8 cellular contexts compared by ENCODE assay signal in the genomic region with DNA sequence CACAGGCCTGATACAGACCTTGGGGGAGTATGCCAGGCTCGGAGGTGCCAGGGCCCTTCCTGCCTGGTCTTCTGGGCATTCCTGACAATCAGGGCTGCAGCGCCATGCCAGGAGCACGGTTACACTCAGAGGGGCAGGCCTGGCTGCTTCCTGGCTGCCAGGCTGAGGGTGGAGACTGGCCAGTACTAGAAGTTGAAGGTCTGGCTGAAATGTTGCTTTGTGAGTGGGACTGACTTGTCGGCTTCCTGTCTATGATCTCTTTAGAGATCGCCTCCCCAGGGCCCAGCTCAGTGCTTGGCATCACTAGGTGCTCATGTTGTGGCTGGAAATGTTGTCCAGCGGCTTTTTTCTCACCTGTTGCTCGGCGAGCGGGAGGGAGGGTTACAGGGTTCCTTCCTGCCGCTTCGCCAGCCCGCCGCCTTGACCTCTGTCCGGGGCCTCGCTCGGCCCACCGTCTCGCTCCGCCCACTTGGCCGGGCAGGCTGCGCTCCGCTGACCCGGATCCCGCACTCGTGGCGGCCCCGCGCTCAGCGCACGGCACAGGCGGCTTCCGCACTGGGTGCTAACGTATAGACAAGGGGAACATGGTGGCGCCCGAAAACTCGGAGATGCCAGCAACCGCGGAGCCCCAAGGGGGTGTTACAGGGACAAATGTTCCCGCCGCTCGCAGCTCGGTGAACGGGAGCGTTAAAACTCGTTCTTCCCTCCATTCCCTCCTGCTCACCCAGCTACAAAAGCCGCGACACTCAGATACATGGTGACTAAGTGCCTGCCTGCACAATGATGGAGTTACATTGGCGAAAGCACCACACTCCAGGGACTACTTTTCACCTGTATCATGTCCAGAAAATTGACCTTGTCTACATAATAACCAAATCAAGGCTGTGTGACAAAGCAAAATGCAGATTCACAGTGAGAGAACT. TPM values are rescaled to one million over a fixed set of nuclear protein-coding genes. Genes with fewer than 3 reads are reported as not detected.
A peak's percentile ranks its signal among the peaks of the same experiment; 100 is the strongest.
DNase-seq lines count a peak whose midpoint lies in the region; ATAC-seq and TF ChIP-seq lines count a peak whose summit lies in the region.

No MANE protein-coding gene starts in this region.

- H3K27me3 ChIP-seq in PC-3 (ENCODE audit: low read length): no peaks in the 10 kb centered on the region
- H3K27me3 ChIP-seq in esophagus squamous epithelium: no peaks in the 10 kb centered on the region

- CTCF ChIA-PET in PC-3 (lab: Charles Lee): no interaction called here

- no peak overlapping the region for H3K27ac Mint-ChIP-seq in neural crest cell (ENCODE audit: unreplicated experiment)

- H3K9me3 Mint-ChIP-seq in neural crest cell: no peaks in the 10 kb centered on the region

- ATAC-seq in PC-3 (peak; percentile 42), HG03378 (IDR thresholded peaks at IDR 0.05; ENCODE audit: unreplicated experiment) (no peak)

- peak overlapping the region; percentile 28; the same call in 1 of the 2 replicates for H3K4me3 ChIP-seq in PC-3 (ENCODE audit: low read length)
- peak overlapping the region; percentile 27 to 66 (median 44) for H3K4me3 ChIP-seq in esophagus squamous epithelium

- H3K27me3 Mint-ChIP-seq in neural crest cell (ENCODE audit: low read depth): peaks cover 2% of the 10 kb centered on the region

- H3K4me1 Mint-ChIP-seq in neural crest cell: peaks cover 15% of the 10 kb centered on the region

- WGBS in esophagus squamous epithelium, 2 donors: 6 to 12% methylated on average over 18 to 38 of the region's 48 CpGs

- H3K79me2 ChIP-seq in PC-3 (ENCODE audit: low read length): no peaks in the 10 kb centered on the region

- H3K27ac ChIP-seq in PC-3 (ENCODE audit: low read length) (no peak overlapping the region), esophagus squamous epithelium (peak overlapping the region in 3 of 4 donors; percentile 41 to 52 (median 47))

- H3F3A ChIP-seq in PC-3 (ENCODE audit: low read length, unreplicated experiment): no peaks in the 10 kb centered on the region

- TF ChIP-seq POLR2A in esophagus squamous epithelium (IDR thresholded peaks at IDR 0.05): no peak

- BruUV-seq in PC-3 (replicated peaks; lab: Mats Ljungman, UMichigan): no TSS peak

- peak overlapping the region; percentile 38 for H3K4me2 ChIP-seq in PC-3 (ENCODE audit: low read length)

- H3K9me2 ChIP-seq in PC-3 (replicated peaks; ENCODE audit: low read length): no peaks in the 10 kb centered on the region

- peak; percentile 39 for DNase-seq in EL
- DNase-seq in GM20000 (ENCODE audit: low spot score): peak; percentile 73
- DNase-seq in PC-3: no peak
- no peak for DNase-seq in esophagus squamous epithelium (lab: John Stamatoyannopoulos, UW)
- DNase-seq in neural crest cell (ENCODE audit: low read depth, low spot score): peak; percentile 25
- no peak for DNase-seq in pons (ENCODE audit: low spot score)
- DNase-seq in HK-2 (ENCODE audit: unreplicated experiment): no peak

- no peak overlapping the region for H3K9ac ChIP-seq in PC-3 (ENCODE audit: low read length)

- H4K20me1 ChIP-seq in PC-3 (ENCODE audit: low read length): no peaks in the 10 kb centered on the region

- H3K4me3 Mint-ChIP-seq in neural crest cell: peak overlapping the region; percentile 72

- no peaks in the 10 kb centered on the region for H3K4me1 ChIP-seq in PC-3 (ENCODE audit: insufficient read depth, low read length)
- peaks cover 6 to 21% (median 11%) of the 10 kb centered on the region in 3 donors for H3K4me1 ChIP-seq in esophagus squamous epithelium

- intact Hi-C loops in PC-3 (cut with micrococcal nuclease) (no loop called here), esophagus squamous epithelium (cut with DNase I) (no loop called here)

- H3K36me3 Mint-ChIP-seq in neural crest cell (ENCODE audit: low read depth): no peaks in the 10 kb centered on the region

- H3K36me3 ChIP-seq in PC-3 (ENCODE audit: low read depth, low read length) (no peaks in the 10 kb centered on the region; the same call in 1 of the 2 replicates), esophagus squamous epithelium (peaks cover 0 to 27% (median 8%) of the 10 kb centered on the region in 3 donors)

- H3K9me3 ChIP-seq in PC-3 (ENCODE audit: low read length) (no peaks in the 10 kb centered on the region), esophagus squamous epithelium (no peaks in the 10 kb centered on the region)

- POLR2A ChIA-PET in PC-3 (lab: Charles Lee; ENCODE audit: unreplicated experiment): no interaction called here

- TF ChIP-seq CTCF in GM20000 (IDR thresholded peaks at IDR 0.05; ENCODE audit: extremely low read depth, missing control alignments) (no peak), PC-3 (conservative IDR thresholded peaks at IDR 0.05; ENCODE audit: low read depth, low read length) (no peak), esophagus squamous epithelium (IDR thresholded peaks at IDR 0.05) (no peak), neural crest cell (conservative IDR thresholded peaks at IDR 0.05) (no peak)

- 0 out of 2 replicates have a peak overlapping the region, but pooled peaks have one; percentile 8 for H2AFZ ChIP-seq in PC-3 (ENCODE audit: low read length)

RNA-seq across cellular contexts. Expression of gene PAPLN, which starts 32.7 kb away (rescaled TPM):
- total RNA-seq in PC-3 (2014; rRNA removed) (0.35 and 0.40 TPM in 2 replicates), esophagus squamous epithelium (10 to 100 TPM in 1 of 4 donors, 1 to 10 TPM in 3; 2.2 to 12.6 (median 5.4) TPM), neural crest cell (2.7 and 4.1 TPM in 2 replicates)

Comparison
In these comparisons a context has a peak if more than half of its experiments do, and no peak if none do; other contexts are left out.
1. DNase-seq: peak in EL (single experiment), GM20000 (single experiment) and neural crest cell (single experiment); none in PC-3 (single experiment), esophagus squamous epithelium (single experiment), pons (single experiment) and HK-2 (single experiment).